In genomic region chr2:157587576-157587975, GRCh38 we compare ENCODE assay signal across 21 cellular contexts. TPM values are rescaled to one million over a fixed set of nuclear protein-coding genes. Genes with fewer than 3 reads are reported as not detected.
A peak's percentile ranks its signal among the peaks of the same experiment; 100 is the strongest.
DNase-seq lines count a peak whose midpoint lies in the region; TF ChIP-seq lines count a peak whose summit lies in the region.
"Had no signal": no experiment of that assay in that cellular context is flagged by ENCODE, and none has a peak within 500 bp of the region (broad histone marks: within the 10 kb centered on the region; RNA-seq: fewer than 3 reads in every experiment).

No MANE protein-coding gene starts in this region.

- peak; percentile 25 for DNase-seq in Ammon's horn (ENCODE audit: low spot score)
- peak; percentile 66 for DNase-seq in NCI-H774 (lab: John Stamatoyannopoulos, UW)
- DNase-seq in iPS-NIHi11 (ENCODE audit: low spot score), result peak; percentile 18
- no peak for DNase-seq in NCI-H1436 (lab: John Stamatoyannopoulos, UW)
- DNase-seq in cerebellum (ENCODE audit: low spot score), result no peak
- DNase-seq in foreskin fibroblast, result no peak
- no peak for DNase-seq in activated T-cell treated with anti-CD3 and anti-CD28 coated beads, Interleukin-2, amount 50 U/mL, for 48 hours
- DNase-seq: activated CD4-positive, alpha-beta T cell treated with anti-CD3 and anti-CD28 coated beads for 36 hours; CD4-positive, CD25-positive, alpha-beta regulatory T cell; endodermal cell; esophagus squamous epithelium; MM.1S; NCI-H187; stimulated activated CD4-positive, alpha-beta T cell treated with anti-CD3 and anti-CD28 coated beads, Interleukin-1b, Interleukin-23, amount 100 ng/mL, for 48 hours; trophoblast cell had no signal

- no peak for TF ChIP-seq EP300 in Ishikawa (IDR thresholded peaks at IDR 0.05; ENCODE audit: borderline replicate concordance)

- no peak for TF ChIP-seq CTCF in foreskin fibroblast (IDR thresholded peaks at IDR 0.05; ENCODE audit: low read depth, low read length)

- no peak for TF ChIP-seq RAD21 in Ishikawa (IDR thresholded peaks at IDR 0.05; ENCODE audit: low read depth)

- no peak overlapping the region for H3K4me3 ChIP-seq in foreskin fibroblast (ENCODE audit: low read depth in 1 of 2, low read length in 2 of 2)
- H3K4me3 ChIP-seq: coronary artery, esophagus squamous epithelium, SJCRH30, skin epidermis had no signal

TF ChIP-seq in Ishikawa, 13 proteins besides CTCF, POLR2A, EP300 and RAD21:
- TF ChIP-seq, protein P1, sequence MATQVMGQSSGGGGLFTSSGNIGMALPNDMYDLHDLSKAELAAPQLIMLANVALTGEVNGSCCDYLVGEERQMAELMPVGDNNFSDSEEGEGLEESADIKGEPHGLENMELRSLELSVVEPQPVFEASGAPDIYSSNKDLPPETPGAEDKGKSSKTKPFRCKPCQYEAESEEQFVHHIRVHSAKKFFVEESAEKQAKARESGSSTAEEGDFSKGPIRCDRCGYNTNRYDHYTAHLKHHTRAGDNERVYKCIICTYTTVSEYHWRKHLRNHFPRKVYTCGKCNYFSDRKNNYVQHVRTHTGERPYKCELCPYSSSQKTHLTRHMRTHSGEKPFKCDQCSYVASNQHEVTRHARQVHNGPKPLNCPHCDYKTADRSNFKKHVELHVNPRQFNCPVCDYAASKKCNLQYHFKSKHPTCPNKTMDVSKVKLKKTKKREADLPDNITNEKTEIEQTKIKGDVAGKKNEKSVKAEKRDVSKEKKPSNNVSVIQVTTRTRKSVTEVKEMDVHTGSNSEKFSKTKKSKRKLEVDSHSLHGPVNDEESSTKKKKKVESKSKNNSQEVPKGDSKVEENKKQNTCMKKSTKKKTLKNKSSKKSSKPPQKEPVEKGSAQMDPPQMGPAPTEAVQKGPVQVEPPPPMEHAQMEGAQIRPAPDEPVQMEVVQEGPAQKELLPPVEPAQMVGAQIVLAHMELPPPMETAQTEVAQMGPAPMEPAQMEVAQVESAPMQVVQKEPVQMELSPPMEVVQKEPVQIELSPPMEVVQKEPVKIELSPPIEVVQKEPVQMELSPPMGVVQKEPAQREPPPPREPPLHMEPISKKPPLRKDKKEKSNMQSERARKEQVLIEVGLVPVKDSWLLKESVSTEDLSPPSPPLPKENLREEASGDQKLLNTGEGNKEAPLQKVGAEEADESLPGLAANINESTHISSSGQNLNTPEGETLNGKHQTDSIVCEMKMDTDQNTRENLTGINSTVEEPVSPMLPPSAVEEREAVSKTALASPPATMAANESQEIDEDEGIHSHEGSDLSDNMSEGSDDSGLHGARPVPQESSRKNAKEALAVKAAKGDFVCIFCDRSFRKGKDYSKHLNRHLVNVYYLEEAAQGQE (IDR thresholded peaks at IDR 0.05; ENCODE audit: low read depth), result peak; percentile 83
- no peak for TF ChIP-seq NFIC (IDR thresholded peaks at IDR 0.05)

RNA-seq across cellular contexts. Expression of gene ACVR1C, which starts 41.1 kb away (rescaled TPM):
- 0.45 TPM for total RNA-seq in cerebellum
- total RNA-seq: G401, lung microvascular endothelial cell had no signal

Comparison
In these comparisons a context has a peak if more than half of its experiments do, and no peak if none do; other contexts are left out.
1. DNase-seq: peak in Ammon's horn (single experiment), NCI-H774 (single experiment) and iPS-NIHi11 (single experiment); none in NCI-H1436 (single experiment), cerebellum (single experiment), foreskin fibroblast (0 of 2) and activated T-cell treated with anti-CD3 and anti-CD28 coated beads, Interleukin-2, amount 50 U/mL, for 48 hours (0 of 2).